Comparison of ENCODE assay signal across 26 cellular contexts in the genomic region with DNA sequence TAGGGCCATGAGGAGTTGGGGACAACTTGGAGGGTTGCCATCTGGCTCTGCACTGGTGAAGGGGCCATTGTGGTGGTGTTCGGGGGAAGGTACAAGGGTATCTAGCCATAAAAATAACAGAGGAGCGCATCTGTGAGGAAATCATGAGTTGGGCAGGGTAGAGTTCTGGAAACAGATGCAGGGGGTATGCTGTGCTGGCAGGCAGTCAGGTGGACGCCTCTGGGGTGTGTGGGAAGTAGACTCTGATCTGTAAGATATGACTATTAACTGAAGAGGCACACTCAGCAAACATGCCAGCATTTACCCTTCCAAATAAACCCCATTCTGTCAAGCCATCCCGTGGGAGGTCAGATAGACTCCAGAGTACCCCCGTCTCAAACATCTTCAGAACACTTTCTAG.
"Had no signal": no experiment of that assay in that cellular context is flagged by ENCODE, and none has a peak within 500 bp of the region (broad histone marks: within the 10 kb centered on the region; RNA-seq: fewer than 3 reads in every experiment).

No MANE protein-coding gene starts in this region.

- ATAC-seq: activated CD8-positive, alpha-beta memory T cell treated with anti-CD3 and anti-CD28 coated beads, Interleukin-2, amount 10 ng/mL, durations not matched to agents 7 days and 5 days; activated T-helper 17 cell treated with anti-CD3 and anti-CD28 coated beads, Interleukin-2, amount 50 U/mL, for 72 hours had no signal

- H3K9me3 ChIP-seq: MG63 had no signal

- H3K27ac ChIP-seq: brain microvascular endothelial cell, KMS-11 had no signal

- DNase-seq: activated B cell treated with CpG ODN at 0.5 μM for 24 hours; activated CD4-positive, alpha-beta T cell treated with anti-CD3 and anti-CD28 coated beads for 1 hour; activated CD4-positive, alpha-beta T cell treated with anti-CD3 and anti-CD28 coated beads, Interleukin-2, amount 10 ng/mL, durations not matched to agents 24 days and 14 days; activated CD4-positive, alpha-beta T cell treated with anti-CD3 and anti-CD28 coated beads, Interleukin-2, amount 50 U/mL, for 48 hours; activated CD8-positive, alpha-beta memory T cell treated with anti-CD3 and anti-CD28 coated beads, Interleukin-2, amount 10 ng/mL, durations not matched to agents 7 days and 5 days; activated gamma-delta T cell treated with Interleukin-2 at 50 U/mL for 16 hours; activated naive CD4-positive, alpha-beta T cell treated with anti-CD3 and anti-CD28 coated beads, Interleukin-2, amount 10 ng/mL, durations not matched to agents 7 days and 5 days; activated naive CD8-positive, alpha-beta T cell treated with anti-CD3 and anti-CD28 coated beads for 36 hours; activated T-cell treated with anti-CD3 and anti-CD28 coated beads for 4 hours; activated T-cell treated with anti-CD3 and anti-CD28 coated beads, Interleukin-2, amount 50 U/mL, for 48 hours; brain microvascular endothelial cell; central memory CD4-positive, alpha-beta T cell; MG63; MV-4-11; NCI-H1092 treated with DMSO at 0.1 percent for 48 hours; NCI-H1417 treated with DMSO at 0.1 percent for 48 hours; NCI-H1694; NCI-H2029; NCI-H2107; NCI-H510A treated with DMSO at 0.1 percent for 48 hours; NCI-H69; PC-3; SIG-M5; T-helper 1 cell had no signal
